Comparison of ENCODE assay signal across 8 cellular contexts in genomic region chr1:224357626-224358124, GRCh38. TPM values are rescaled to one million over a fixed set of nuclear protein-coding genes. Genes with fewer than 3 reads are reported as not detected.
DNase-seq lines count a peak whose midpoint lies in the region; ATAC-seq, FAIRE-seq and TF ChIP-seq lines count a peak whose summit lies in the region.

No MANE protein-coding gene starts in this region.

- no peak for DNase-seq in CD8-positive, alpha-beta T cell
- DNase-seq in GM12878 (ENCODE audit: low read depth, low spot score) (no peak), lower lobe of right lung (no peak), vagina (ENCODE audit: extremely low spot score in 2 of 2) (no peak), NCI-H774 (lab: John Stamatoyannopoulos, UW) (no peak)

- peaks cover 58% of the 10 kb centered on the region for H3K4me1 Mint-ChIP-seq in CD8-positive, alpha-beta T cell (ENCODE audit: low read depth)

- RAD21 ChIA-PET in GM12878 (lab: Charles Lee; ENCODE audit: unreplicated experiment), result interaction anchor here (0.6 to 4.1 kb wide), 7 partner anchors 10 to 311 kb away, joined by 3 to 14 read pairs (median 7); no protein-coding TSS in a partner anchor

- ATAC-seq in CD8-positive, alpha-beta T cell, result no peak
- ATAC-seq in GM12878, result no peak; the same call in 2 of the 3 replicates
- ATAC-seq in lower lobe of right lung, result peak; percentile 46 to 67
- no peak for ATAC-seq in GM21528 (IDR thresholded peaks at IDR 0.05; ENCODE audit: low FRiP score, unreplicated experiment)
- no peak for ATAC-seq in HG02852 (IDR thresholded peaks at IDR 0.05; ENCODE audit: unreplicated experiment)

- H2AFZ ChIP-seq in Loucy (ENCODE audit: low read length) (no peak overlapping the region), GM12878 (ENCODE audit: control insufficient read depth, low read depth, low read length) (peak overlapping the region; percentile 97)

- CTCF ChIA-PET in CD8-positive, alpha-beta T cell (lab: Charles Lee), result interaction anchor here (0.9 to 1.9 kb wide), 4 partner anchors 24 to 1228 kb away, joined by 3 to 10 read pairs (median 5); partner anchors contain the start of gene NVL
- CTCF ChIA-PET in GM12878 (lab: Yijun Ruan, JAX), result interaction anchor here (0.7 to 2.1 kb wide), 10 partner anchors 9 to 251 kb away, joined by 3 to 12 read pairs (median 5); no protein-coding TSS in a partner anchor

- H3K4me2 ChIP-seq in Loucy (ENCODE audit: low read depth, low read length, poor library complexity, severe bottlenecking) (peak overlapping the region; percentile 94), GM12878 (ENCODE audit: control insufficient read depth, insufficient read depth) (peak overlapping the region; percentile 41)

- H3K27ac Mint-ChIP-seq in CD8-positive, alpha-beta T cell, result peak overlapping the region; percentile 81

- H3K9me3 Mint-ChIP-seq in CD8-positive, alpha-beta T cell, result no peaks in the 10 kb centered on the region

- no TSS peak for BruUV-seq in GM12878 (replicated peaks; lab: Mats Ljungman, UMichigan)

- peaks cover 20% of the 10 kb centered on the region for H3K36me3 Mint-ChIP-seq in CD8-positive, alpha-beta T cell

- peak overlapping the region; percentile 72 for H3K9ac ChIP-seq in Loucy (ENCODE audit: low read depth, low read length, poor library complexity, severe bottlenecking)
- H3K9ac ChIP-seq in GM12878 (ENCODE audit: control insufficient read depth, insufficient read depth, low read length), result peak overlapping the region; percentile 66; the same call in 1 of the 2 replicates

- H4K20me1 ChIP-seq in Loucy (ENCODE audit: insufficient read depth, low read length, poor library complexity, severe bottlenecking) (peaks cover 18% of the 10 kb centered on the region), GM12878 (ENCODE audit: control insufficient read depth, insufficient read depth) (no peaks in the 10 kb centered on the region)

- H3K9me3 ChIP-seq in CD8-positive, alpha-beta T cell (ENCODE audit: low read length), result no peaks in the 10 kb centered on the region
- no peaks in the 10 kb centered on the region for H3K9me3 ChIP-seq in Loucy (ENCODE audit: insufficient read depth, low read depth, low read length)
- H3K9me3 ChIP-seq in GM12878 (replicated peaks; ENCODE audit: control insufficient read depth, insufficient read depth, low read length), result no peaks in the 10 kb centered on the region; the same call in 2 of the 3 replicates
- H3K9me3 ChIP-seq in lower lobe of right lung, result no peaks in the 10 kb centered on the region
- H3K9me3 ChIP-seq in vagina, result no peaks in the 10 kb centered on the region

- SMC1A ChIA-PET in GM12878 (lab: Charles Lee; ENCODE audit: uncharacterized antibody, unreplicated experiment), result interaction anchor here (0.8 to 2.4 kb wide), 17 partner anchors 10 to 99 kb away, joined by 3 to 17 read pairs (median 4); partner anchors contain the start of gene WDR26

- H3K27me3 ChIP-seq in CD8-positive, alpha-beta T cell (ENCODE audit: insufficient read depth, low read length), result no peaks in the 10 kb centered on the region
- H3K27me3 ChIP-seq in Loucy (ENCODE audit: insufficient read depth, low read length, poor library complexity, severe bottlenecking) (no peaks in the 10 kb centered on the region), GM12878 (replicated peaks in 1 of 2; ENCODE audit: control insufficient read depth in 2 of 2, insufficient read depth in 2 of 2, low read length in 1 of 2) (no peaks in the 10 kb centered on the region), lower lobe of right lung (ENCODE audit: low read depth) (no peaks in the 10 kb centered on the region), vagina (no peaks in the 10 kb centered on the region)

- intact Hi-C loops in CD8-positive, alpha-beta T cell (cut with DNase I, micrococcal nuclease), result loop anchor here (2.0 to 10.0 kb wide), 3 partner anchors 23 to 1713 kb away; partner anchors contain the start of gene TP53BP2 (in 1 of the 2)
- intact Hi-C loops in GM12878 (cut with micrococcal nuclease; ENCODE audit: unreplicated experiment), result no loop called here
- intact Hi-C loops in lower lobe of right lung (cut with DNase I), result no loop called here
- intact Hi-C loops in vagina (cut with DNase I), result loop anchor here (10.0 kb wide), 1 partner anchor 243 kb away; the partner anchor contains the start of gene FBXO28

- no peak for TF ChIP-seq CTCF in CD8-positive, alpha-beta T cell (IDR thresholded peaks at IDR 0.05)
- no peak for TF ChIP-seq CTCF in Loucy (conservative IDR thresholded peaks at IDR 0.05; ENCODE audit: low read length)
- TF ChIP-seq CTCF in GM12878 (IDR thresholded peaks at IDR 0.05 in 2 of 3, conservative IDR thresholded peaks at IDR 0.05 in 1 of 3; ENCODE audit: control insufficient read depth in 2 of 3, extremely low read depth in 1 of 3, insufficient read depth in 1 of 3, low read depth in 3 of 3, low read length in 3 of 3), result no peak
- TF ChIP-seq CTCF in lower lobe of right lung (IDR thresholded peaks at IDR 0.05), result no peak
- no peak for TF ChIP-seq CTCF in vagina (IDR thresholded peaks at IDR 0.05)

- WGBS in GM12878 (ENCODE audit: insufficient coverage, insufficient replicate concordance, low lambda C conversion rate, missing lambda C conversion rate), result 47% methylated on average over 9 of the region's 9 CpGs

- no peaks in the 10 kb centered on the region for H3K9me2 ChIP-seq in Loucy (replicated peaks; ENCODE audit: low read depth, low read length)

- TF ChIP-seq POLR2A in GM12878 (IDR thresholded peaks at IDR 0.05; ENCODE audit: low read depth, low read length) (no peak), vagina (IDR thresholded peaks at IDR 0.05) (no peak)

- no peak for TF ChIP-seq EP300 in GM12878 (IDR thresholded peaks at IDR 0.05; ENCODE audit: borderline replicate concordance in 1 of 2, control insufficient read depth in 1 of 2, low read depth in 2 of 2, low read length in 2 of 2)

- no peaks in the 10 kb centered on the region for H3F3A ChIP-seq in Loucy (ENCODE audit: low read depth)

- H3K27ac ChIP-seq in CD8-positive, alpha-beta T cell (ENCODE audit: low read depth, low read length), result peak overlapping the region; percentile 63
- H3K27ac ChIP-seq in GM12878 (ENCODE audit: control insufficient read depth, insufficient read depth) (no peak overlapping the region), lower lobe of right lung (peak overlapping the region; percentile 91), vagina (peak overlapping the region; percentile 89)

- peak overlapping the region; percentile 60 for H3K4me3 ChIP-seq in CD8-positive, alpha-beta T cell (ENCODE audit: low read depth, low read length)
- peak overlapping the region; percentile 85 for H3K4me3 ChIP-seq in Loucy (ENCODE audit: low read length, poor library complexity, severe bottlenecking)
- peak overlapping the region; percentile 85 for H3K4me3 ChIP-seq in GM12878
- peak overlapping the region; percentile 97 for H3K4me3 ChIP-seq in lower lobe of right lung
- H3K4me3 ChIP-seq in vagina, result peak overlapping the region; percentile 69 to 98

- POLR2A ChIA-PET in CD8-positive, alpha-beta T cell (lab: Charles Lee), result interaction anchor here (0.9 to 2.0 kb wide), 5 partner anchors 9 to 175 kb away, joined by 3 to 5 read pairs (median 4); partner anchors contain the start of gene DEGS1
- POLR2A ChIA-PET in GM12878 (lab: Charles Lee), result interaction anchor here (1.2 to 1.9 kb wide), 6 partner anchors 9 to 141 kb away, joined by 3 to 13 read pairs (median 6); no protein-coding TSS in a partner anchor

- H3K79me2 ChIP-seq in Loucy (ENCODE audit: insufficient read depth, low read length) (peaks cover 54% of the 10 kb centered on the region), GM12878 (ENCODE audit: control insufficient read depth, insufficient read depth, low read length) (peaks cover 31% of the 10 kb centered on the region)

- H3K4me1 ChIP-seq in CD8-positive, alpha-beta T cell (ENCODE audit: insufficient read depth, low read length), result peaks cover 33% of the 10 kb centered on the region
- H3K4me1 ChIP-seq in Loucy (ENCODE audit: insufficient read depth, low read length, poor library complexity, severe bottlenecking) (peaks cover 25% of the 10 kb centered on the region), GM12878 (ENCODE audit: control insufficient read depth, insufficient read depth, low read length) (no peaks in the 10 kb centered on the region), lower lobe of right lung (peaks cover 26% of the 10 kb centered on the region), vagina (peaks cover 26% of the 10 kb centered on the region)

- FAIRE-seq in GM12878 (lab: Jason Lieb, UNC), result peak; percentile 31

- H3K36me3 ChIP-seq in CD8-positive, alpha-beta T cell (ENCODE audit: insufficient read depth, low read length), result no peaks in the 10 kb centered on the region
- H3K36me3 ChIP-seq in Loucy (ENCODE audit: insufficient read depth, low read length) (no peaks in the 10 kb centered on the region), GM12878 (ENCODE audit: control insufficient read depth in 2 of 2, insufficient read depth in 2 of 2, low read length in 1 of 2) (0 out of 4 replicates have a peak, but pooled peaks cover 0 to 3% of the 10 kb centered on the region in 2 experiments), lower lobe of right lung (peaks cover 25% of the 10 kb centered on the region), vagina (no peaks in the 10 kb centered on the region)

- no peak for TF ChIP-seq RAD21 in GM12878 (IDR thresholded peaks at IDR 0.05; ENCODE audit: insufficient read depth, low read depth, low read length)

- no peaks in the 10 kb centered on the region for H3K27me3 Mint-ChIP-seq in CD8-positive, alpha-beta T cell (ENCODE audit: low read depth)

- in situ Hi-C loops in GM12878 (cut with MboI), result no loop called here

- H3K4me3 Mint-ChIP-seq in CD8-positive, alpha-beta T cell, result peak overlapping the region; percentile 87

RNA-seq across cellular contexts. Expression of gene CNIH4, which starts 1.0 kb away (rescaled TPM):
- total RNA-seq in CD8-positive, alpha-beta T cell, result 10 to 100 TPM; 26.5 to 28.6 TPM
- total RNA-seq in GM12878 (2013; cell fraction: nucleolus; rRNA removed), result 38.0 and 39.4 TPM in 2 replicates
- total RNA-seq in GM12878 (2014; rRNA removed) (28.4 and 36.9 TPM in 2 replicates), GM12878 (2014; rRNA removed; fragmentation: Illumina TruSeq; extraction: Trizol) (27.8 and 28.2 TPM in 2 replicates), GM12878 (2021) (27.8 and 28.4 TPM in 2 replicates), lower lobe of right lung (77.4 TPM), vagina (36.1 TPM)
- polyA plus RNA-seq in GM12878 (2011; ENCODE audit: low read depth), result 5.5 TPM
- polyA plus RNA-seq in GM12878 (2011; rRNA removed) (67.3 and 69.8 TPM in 2 replicates), GM12878 (2014; fragmentation: Illumina TruSeq; extraction: Trizol) (23.2 and 27.1 TPM in 2 replicates), GM12878 (2014; fragmentation: Nextera tagmentation; extraction: Ambion mirVana) (100 to 1,000 TPM; 134 to 173 TPM), GM12878 (2014; rRNA removed) (27.6 and 33.1 TPM in 2 replicates), GM12878 (2016; fragmentation: Nextera tagmentation; extraction: Ambion mirVana) (10 to 100 TPM; 87.2 to 87.8 TPM)
- 30.1 and 45.4 TPM in 2 replicates for polyA plus RNA-seq in GM12878 (2011; cell fraction: cytosol; rRNA removed)
- polyA plus RNA-seq in GM12878 (2011; cell fraction: nucleus; rRNA removed), result 18.0 and 19.5 TPM in 2 replicates
- 25.2 and 31.2 TPM in 2 replicates for polyA plus RNA-seq in GM12878 (2012)
- 30.2 and 55.3 TPM in 2 replicates for polyA minus RNA-seq in GM12878 (2011; rRNA and poly(A)+ RNA removed)
- polyA minus RNA-seq in GM12878 (2011; cell fraction: cytosol; rRNA and poly(A)+ RNA removed), result 7.4 and 12.4 TPM in 2 replicates
- 16.7 and 23.3 TPM in 2 replicates for polyA minus RNA-seq in GM12878 (2011; cell fraction: nucleus; rRNA and poly(A)+ RNA removed)

RNA-seq across cellular contexts. Expression of gene NVL, which starts 27.7 kb away (rescaled TPM):
- 10 to 100 TPM; 11.1 to 16.6 TPM for total RNA-seq in CD8-positive, alpha-beta T cell
- 92.2 and 102 TPM in 2 replicates for total RNA-seq in GM12878 (2013; cell fraction: nucleolus; rRNA removed)
- total RNA-seq in GM12878 (2014; rRNA removed) (23.5 and 32.9 TPM in 2 replicates), GM12878 (2014; rRNA removed; fragmentation: Illumina TruSeq; extraction: Trizol) (38.0 and 41.3 TPM in 2 replicates), GM12878 (2021) (28.1 and 28.5 TPM in 2 replicates), lower lobe of right lung (30.4 TPM), vagina (34.6 TPM)
- 14.0 TPM for polyA plus RNA-seq in GM12878 (2011; ENCODE audit: low read depth)
- polyA plus RNA-seq in GM12878 (2011; rRNA removed) (25.6 and 33.0 TPM in 2 replicates), GM12878 (2014; fragmentation: Illumina TruSeq; extraction: Trizol) (43.6 and 58.2 TPM in 2 replicates), GM12878 (2014; fragmentation: Nextera tagmentation; extraction: Ambion mirVana) (10 to 100 TPM; 20.3 to 30.4 TPM), GM12878 (2014; rRNA removed) (32.7 and 37.4 TPM in 2 replicates), GM12878 (2016; fragmentation: Nextera tagmentation; extraction: Ambion mirVana) (10 to 100 TPM; 46.4 to 49.6 TPM)
- 16.6 and 20.9 TPM in 2 replicates for polyA plus RNA-seq in GM12878 (2011; cell fraction: cytosol; rRNA removed)
- polyA plus RNA-seq in GM12878 (2011; cell fraction: nucleus; rRNA removed), result 23.2 and 30.1 TPM in 2 replicates
- polyA plus RNA-seq in GM12878 (2012), result 12.9 and 14.3 TPM in 2 replicates
- 23.3 and 24.4 TPM in 2 replicates for polyA minus RNA-seq in GM12878 (2011; rRNA and poly(A)+ RNA removed)
- 9.9 and 10.2 TPM in 2 replicates for polyA minus RNA-seq in GM12878 (2011; cell fraction: cytosol; rRNA and poly(A)+ RNA removed)
- polyA minus RNA-seq in GM12878 (2011; cell fraction: nucleus; rRNA and poly(A)+ RNA removed), result 16.2 and 21.8 TPM in 2 replicates

Comparison
In these comparisons a context has a peak if more than half of its experiments do, and no peak if none do; other contexts are left out.
1. ATAC-seq: peak in lower lobe of right lung (2 of 2); none in CD8-positive, alpha-beta T cell (single experiment), GM12878 (single experiment), GM21528 (single experiment) and HG02852 (single experiment).
2. intact Hi-C loops: an anchor here in CD8-positive, alpha-beta T cell (2.0 to 10.0 kb wide) and vagina (10.0 kb wide); none called in GM12878 and lower lobe of right lung.
3. Peak in every context shown above with its lines, with median percentiles within 50 percentile points of each other: H3K4me3 ChIP-seq.